Comparison of ENCODE assay signal across 11 cellular contexts in the genomic region with DNA sequence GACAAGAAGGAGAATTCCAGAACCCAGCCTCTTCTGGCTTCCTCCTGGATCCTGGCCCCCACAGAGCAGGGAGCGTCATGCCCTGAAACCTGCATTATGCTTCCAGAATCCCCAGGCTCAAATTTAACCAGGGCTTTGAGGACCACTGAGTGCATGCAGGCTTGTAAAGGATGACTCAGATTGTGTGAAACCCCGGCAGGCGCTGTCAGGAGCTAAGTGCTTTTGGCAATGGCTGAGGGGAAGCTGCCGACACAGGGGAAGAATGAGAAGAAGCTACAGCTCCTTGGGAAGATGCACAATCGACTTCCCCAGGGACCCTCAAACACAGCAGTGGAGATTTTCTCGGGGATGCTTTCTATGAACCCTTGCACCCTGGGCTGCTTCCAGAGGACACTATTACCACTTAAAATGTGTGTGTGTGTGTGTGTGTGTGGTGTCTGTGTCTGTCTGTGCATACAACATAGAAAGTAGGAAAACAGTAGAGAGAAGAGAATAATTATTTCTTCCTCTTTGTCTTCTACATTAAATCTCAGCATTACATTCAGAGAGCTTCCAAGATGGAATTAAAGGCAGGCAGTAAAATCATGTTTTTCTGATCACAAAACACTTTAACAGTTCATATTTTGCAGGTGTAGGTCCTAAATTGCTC.
DNase-seq lines count a peak whose midpoint lies in the region; ATAC-seq and TF ChIP-seq lines count a peak whose summit lies in the region.
"Had no signal": no experiment of that assay in that cellular context is flagged by ENCODE, and none has a peak within 500 bp of the region (broad histone marks: within the 10 kb centered on the region; RNA-seq: fewer than 3 reads in every experiment).

No MANE protein-coding gene starts in this region.

- H3K27me3 Mint-ChIP-seq in naive B cell, result no peaks in the 10 kb centered on the region
- H3K27me3 Mint-ChIP-seq: T-cell had no signal

- H3K27me3 ChIP-seq in BJ (ENCODE audit: control insufficient read depth, insufficient read depth, low read length), result no peaks in the 10 kb centered on the region

- peak overlapping the region in 3 of 8 donors; percentile 22 to 58 (median 34) for H3K4me3 Mint-ChIP-seq in naive B cell
- H3K4me3 Mint-ChIP-seq: T-cell had no signal

- H3K4me3 ChIP-seq in BJ (ENCODE audit: low read depth, low read length) (no peak overlapping the region), cardiac fibroblast (replicated peaks in 1 of 2; ENCODE audit: low read depth in 2 of 2, low read length in 2 of 2) (no peak overlapping the region)

- DNase-seq in BJ (ENCODE audit: low read depth) (peak; percentile 86), LoVo (ENCODE audit: low spot score) (peak; percentile 19), cardiac fibroblast (ENCODE audit: low read depth in 2 of 2) (peak; percentile 83 to 95), naive B cell (no peak), GDM1 (lab: John Stamatoyannopoulos, UW) (no peak), OCI-M1 (lab: John Stamatoyannopoulos, UW) (no peak)
- DNase-seq: activated effector memory CD4-positive, alpha-beta T cell treated with Interleukin-2 at 50 U/mL for 16 hours; DND-41; T-cell had no signal

- CTCF ChIA-PET in BJ (lab: Yijun Ruan, JAX), result interaction anchor here (0.7 to 1.7 kb wide), 10 partner anchors 15 to 181 kb away, joined by 3 to 6 read pairs (median 3); no protein-coding TSS in a partner anchor

- peaks cover 0 to 2% (median 0%) of the 10 kb centered on the region in 7 donors for H3K9me3 Mint-ChIP-seq in naive B cell

- POLR2A ChIA-PET in BJ (lab: Charles Lee), result interaction anchor here (0.5 to 1.5 kb wide), 3 partner anchors 17 to 1670 kb away, joined by 4 to 12 read pairs (median 5); no protein-coding TSS in a partner anchor

- H3K36me3 Mint-ChIP-seq in naive B cell, result no peaks in the 10 kb centered on the region
- H3K36me3 Mint-ChIP-seq: T-cell had no signal

- peak overlapping the region in 4 of 6 donors; percentile 11 to 60 (median 40) for H3K27ac Mint-ChIP-seq in naive B cell
- H3K27ac Mint-ChIP-seq: T-cell had no signal

- ATAC-seq in naive B cell (ENCODE audit: low read depth in 2 of 2), result no peak
- no peak for ATAC-seq in GM21529 (IDR thresholded peaks at IDR 0.05; ENCODE audit: unreplicated experiment)
- ATAC-seq in HG02623 (IDR thresholded peaks at IDR 0.05; ENCODE audit: unreplicated experiment), result no peak
- ATAC-seq: T-cell had no signal

- no peaks in the 10 kb centered on the region for H3K36me3 ChIP-seq in BJ (ENCODE audit: control insufficient read depth, insufficient read depth, low read length)

- TF ChIP-seq CTCF in BJ (IDR thresholded peaks at IDR 0.05; ENCODE audit: insufficient read depth, low read depth, low read length) (no peak), cardiac fibroblast (IDR thresholded peaks at IDR 0.05; ENCODE audit: low read depth, low read length) (no peak)

- H3K4me1 Mint-ChIP-seq in naive B cell, result peaks cover 78 to 92% (median 87%) of the 10 kb centered on the region in 3 donors

Comparison
In these comparisons a context has a peak if more than half of its experiments do, and no peak if none do; other contexts are left out.
1. DNase-seq: peak in BJ (single experiment), LoVo (single experiment) and cardiac fibroblast (2 of 2); none in naive B cell (single experiment), GDM1 (single experiment) and OCI-M1 (single experiment).